In the genomic region with DNA sequence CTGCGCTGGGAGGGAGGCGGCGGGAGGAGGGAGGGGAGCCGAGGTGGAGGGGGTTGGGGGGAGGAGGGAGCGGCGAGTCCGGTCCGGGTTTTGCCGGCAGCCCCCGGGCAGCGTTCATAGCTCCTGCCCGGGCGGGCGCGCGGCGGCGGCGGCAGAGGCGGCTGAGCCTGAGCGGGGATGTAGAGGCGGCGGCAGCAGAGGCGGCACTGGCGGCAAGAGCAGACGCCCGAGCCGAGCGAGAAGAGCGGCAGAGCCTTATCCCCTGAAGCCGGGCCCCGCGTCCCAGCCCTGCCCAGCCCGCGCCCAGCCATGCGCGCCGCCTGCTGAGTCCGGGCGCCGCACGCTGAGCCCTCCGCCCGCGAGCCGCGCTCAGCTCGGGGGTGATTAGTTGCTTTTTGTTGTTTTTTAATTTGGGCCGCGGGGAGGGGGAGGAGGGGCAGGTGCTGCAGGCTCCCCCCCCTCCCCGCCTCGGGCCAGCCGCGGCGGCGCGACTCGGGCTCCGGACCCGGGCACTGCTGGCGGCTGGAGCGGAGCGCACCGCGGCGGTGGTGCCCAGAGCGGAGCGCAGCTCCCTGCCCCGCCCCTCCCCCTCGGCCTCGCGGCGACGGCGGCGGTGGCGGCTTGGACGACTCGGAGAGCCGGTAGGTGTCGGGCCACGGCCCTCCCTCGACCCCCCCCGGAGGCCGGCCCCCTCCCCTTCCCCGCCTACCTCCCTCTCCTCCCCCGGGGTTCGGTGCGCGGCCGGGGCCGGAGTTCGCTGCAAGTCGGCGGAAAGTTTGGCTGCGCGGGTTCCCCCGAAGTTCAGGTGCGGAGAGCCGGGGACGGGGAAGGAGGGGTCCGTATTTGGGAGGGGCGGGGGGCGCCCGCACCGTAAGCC, we compare ENCODE assay signal across 7 cellular contexts. TPM values are rescaled to one million over a fixed set of nuclear protein-coding genes. Genes with fewer than 3 reads are reported as not detected.
DNase-seq lines count a peak whose midpoint lies in the region; ATAC-seq and TF ChIP-seq lines count a peak whose summit lies in the region.

A gene (plus strand): TSS at position 145 of the 877 bp plus-strand sequence. CDS start 32,175 bp downstream, outside the sequence.

- H3K27ac Mint-ChIP-seq in activated CD4-positive, alpha-beta memory T cell treated with anti-CD3 and anti-CD28 coated beads for 36 hours: no peak within 1 kb of the TSS
- peak within 1 kb of the TSS; percentile 36 for H3K27ac Mint-ChIP-seq in endothelial cell (ENCODE audit: unreplicated experiment)
- H3K27ac Mint-ChIP-seq in stimulated activated naive CD8-positive, alpha-beta T cell treated with anti-CD3 and anti-CD28 coated beads, Interleukin-15, Interleukin-2, amounts not matched to agents 100 ng/mL and 50 ng/mL, for 24 hours: no peak within 1 kb of the TSS

- H3K79me1 ChIP-seq in mesenchymal stem cell (replicated peaks; ENCODE audit: low read length, poor library complexity, severe bottlenecking): peaks cover 13% of the 10 kb centered on the region

- no peaks in the 10 kb centered on the region for H3K36me3 Mint-ChIP-seq in activated CD4-positive, alpha-beta memory T cell treated with anti-CD3 and anti-CD28 coated beads for 36 hours
- peaks cover 3% of the 10 kb centered on the region for H3K36me3 Mint-ChIP-seq in endothelial cell (ENCODE audit: low read depth, unreplicated experiment)
- H3K36me3 Mint-ChIP-seq in stimulated activated naive CD8-positive, alpha-beta T cell treated with anti-CD3 and anti-CD28 coated beads, Interleukin-15, Interleukin-2, amounts not matched to agents 100 ng/mL and 50 ng/mL, for 24 hours (ENCODE audit: low read depth): no peaks in the 10 kb centered on the region

- H3K27me3 ChIP-seq in mesenchymal stem cell (ENCODE audit: control insufficient read depth in 1 of 2, insufficient read depth in 1 of 2, low read length in 2 of 2): peaks cover 0 to 12% of the 10 kb centered on the region in 2 experiments

- peaks cover 23% of the 10 kb centered on the region for H3K4me1 Mint-ChIP-seq in activated CD4-positive, alpha-beta memory T cell treated with anti-CD3 and anti-CD28 coated beads for 36 hours (ENCODE audit: low read depth)
- peaks cover 48% of the 10 kb centered on the region for H3K4me1 Mint-ChIP-seq in endothelial cell (ENCODE audit: unreplicated experiment)
- H3K4me1 Mint-ChIP-seq in stimulated activated naive CD8-positive, alpha-beta T cell treated with anti-CD3 and anti-CD28 coated beads, Interleukin-15, Interleukin-2, amounts not matched to agents 100 ng/mL and 50 ng/mL, for 24 hours (ENCODE audit: low read depth): peaks cover 56% of the 10 kb centered on the region

- H2BK12ac ChIP-seq in mesenchymal stem cell (ENCODE audit: low read length in 2 of 2): peak within 1 kb of the TSS; percentile 29 to 73

- H2AK5ac ChIP-seq in mesenchymal stem cell (ENCODE audit: low read length, severe bottlenecking): peak within 1 kb of the TSS; percentile 19

- peaks cover 26% of the 10 kb centered on the region for H3K4me1 ChIP-seq in mesenchymal stem cell (ENCODE audit: control insufficient read depth, insufficient read depth, low read depth, low read length)

- H3K14ac ChIP-seq in mesenchymal stem cell (ENCODE audit: low read length in 2 of 2): peak within 1 kb of the TSS; percentile 62 to 97

- H3K18ac ChIP-seq in mesenchymal stem cell (ENCODE audit: low read depth in 1 of 2, low read length in 2 of 2): peak within 1 kb of the TSS; percentile 94 to 97

- intact Hi-C loops in activated CD4-positive, alpha-beta memory T cell treated with anti-CD3 and anti-CD28 coated beads for 36 hours (cut with micrococcal nuclease): loop anchor here (1.0 kb wide), 1 partner anchor 11 kb away; no protein-coding TSS in a partner anchor

- H3K9me3 ChIP-seq in mesenchymal stem cell (ENCODE audit: control insufficient read depth, low read length): no peaks in the 10 kb centered on the region

- H3K36me3 ChIP-seq in mesenchymal stem cell (ENCODE audit: control insufficient read depth in 1 of 2, insufficient read depth in 2 of 2, low read depth in 1 of 2, low read length in 2 of 2): peaks cover 0 to 15% of the 10 kb centered on the region in 2 experiments

- peak within 1 kb of the TSS; percentile 82 for H2BK5ac ChIP-seq in mesenchymal stem cell (ENCODE audit: low read depth, low read length, poor library complexity, severe bottlenecking)

- under 1% methylated on average over 40 of the region's 106 CpGs for WGBS in mesenchymal stem cell

- CTCF ChIA-PET in activated CD4-positive, alpha-beta memory T cell treated with anti-CD3 and anti-CD28 coated beads for 36 hours (lab: Charles Lee): interaction anchor here (0.8 to 2.1 kb wide), 7 partner anchors 9 to 117 kb away, joined by 3 to 7 read pairs (median 3); no protein-coding TSS in a partner anchor

- H3K4ac ChIP-seq in mesenchymal stem cell (ENCODE audit: low read depth in 1 of 2, low read length in 2 of 2): peak within 1 kb of the TSS; percentile 67 to 85

- H3K23ac ChIP-seq in mesenchymal stem cell (ENCODE audit: low read length in 2 of 2): peak within 1 kb of the TSS in 1 of 2 experiments; percentile 95

- POLR2A ChIA-PET in activated CD4-positive, alpha-beta memory T cell treated with anti-CD3 and anti-CD28 coated beads for 36 hours (lab: Charles Lee): interaction anchor here (0.6 to 1.2 kb wide), 2 partner anchors 11 to 43 kb away, joined by 3 to 13 read pairs; no protein-coding TSS in a partner anchor

- peak within 1 kb of the TSS; percentile 89 for H3K4me2 ChIP-seq in mesenchymal stem cell (ENCODE audit: low read length, poor library complexity, severe bottlenecking)

- H3K27me3 Mint-ChIP-seq in activated CD4-positive, alpha-beta memory T cell treated with anti-CD3 and anti-CD28 coated beads for 36 hours: peaks cover 48% of the 10 kb centered on the region
- peaks cover 10% of the 10 kb centered on the region for H3K27me3 Mint-ChIP-seq in endothelial cell (ENCODE audit: unreplicated experiment)
- H3K27me3 Mint-ChIP-seq in stimulated activated naive CD8-positive, alpha-beta T cell treated with anti-CD3 and anti-CD28 coated beads, Interleukin-15, Interleukin-2, amounts not matched to agents 100 ng/mL and 50 ng/mL, for 24 hours: peaks cover 37% of the 10 kb centered on the region

- peak within 1 kb of the TSS; percentile 85 for H2BK120ac ChIP-seq in mesenchymal stem cell (ENCODE audit: low read depth, low read length)

- H2BK15ac ChIP-seq in mesenchymal stem cell (ENCODE audit: low read depth, poor library complexity, severe bottlenecking): peak within 1 kb of the TSS; percentile 83

- H3K4me3 ChIP-seq in mesenchymal stem cell (ENCODE audit: insufficient read depth in 1 of 2, low read depth in 1 of 2, low read length in 2 of 2): peak within 1 kb of the TSS; percentile 84 to 87

- H3K4me3 Mint-ChIP-seq in activated CD4-positive, alpha-beta memory T cell treated with anti-CD3 and anti-CD28 coated beads for 36 hours: peak within 1 kb of the TSS; percentile 9
- peak within 1 kb of the TSS; percentile 99 for H3K4me3 Mint-ChIP-seq in endothelial cell (ENCODE audit: unreplicated experiment)
- H3K4me3 Mint-ChIP-seq in stimulated activated naive CD8-positive, alpha-beta T cell treated with anti-CD3 and anti-CD28 coated beads, Interleukin-15, Interleukin-2, amounts not matched to agents 100 ng/mL and 50 ng/mL, for 24 hours: peak within 1 kb of the TSS; percentile 86

- H3K9ac ChIP-seq in mesenchymal stem cell (ENCODE audit: low read length): peak within 1 kb of the TSS; percentile 92

- ATAC-seq in HG02759 (IDR thresholded peaks at IDR 0.05; ENCODE audit: unreplicated experiment): peak; percentile 37

- H2AFZ ChIP-seq in mesenchymal stem cell (ENCODE audit: low read depth, low read length): peak within 1 kb of the TSS; percentile 33

- H3K9me3 Mint-ChIP-seq in activated CD4-positive, alpha-beta memory T cell treated with anti-CD3 and anti-CD28 coated beads for 36 hours: no peaks in the 10 kb centered on the region
- H3K9me3 Mint-ChIP-seq in endothelial cell (ENCODE audit: unreplicated experiment): no peaks in the 10 kb centered on the region
- no peaks in the 10 kb centered on the region for H3K9me3 Mint-ChIP-seq in stimulated activated naive CD8-positive, alpha-beta T cell treated with anti-CD3 and anti-CD28 coated beads, Interleukin-15, Interleukin-2, amounts not matched to agents 100 ng/mL and 50 ng/mL, for 24 hours

- peak within 1 kb of the TSS; percentile 48 for H4K8ac ChIP-seq in mesenchymal stem cell (ENCODE audit: low read length)

- H4K91ac ChIP-seq in mesenchymal stem cell (ENCODE audit: low read length): peak within 1 kb of the TSS; percentile 89

- DNase-seq in NCI-H345 (lab: John Stamatoyannopoulos, UW) (peak; percentile 83), endothelial cell (ENCODE audit: low spot score) (peak; percentile 80), mesenchymal stem cell (peak; percentile 92)
- DNase-seq in activated CD4-positive, alpha-beta memory T cell treated with anti-CD3 and anti-CD28 coated beads for 36 hours: peak; percentile 50

- peak; percentile 70 for TF ChIP-seq POLR2A in GM10847 (IDR thresholded peaks at IDR 0.05; ENCODE audit: extremely low read depth, insufficient read length)

- no peak for TF ChIP-seq CTCF in endothelial cell (IDR thresholded peaks at IDR 0.05; ENCODE audit: unreplicated experiment)

- peak within 1 kb of the TSS; percentile 92 for H3K27ac ChIP-seq in mesenchymal stem cell (ENCODE audit: low read length, poor library complexity, severe bottlenecking)

RNA-seq across cellular contexts. Expression of the gene that starts here (rescaled TPM):
- total RNA-seq in activated CD4-positive, alpha-beta memory T cell treated with anti-CD3 and anti-CD28 coated beads for 36 hours: 1 to 10 TPM in 1 of 2 experiments, under 1 TPM in 1; 0.82 to 1.0 TPM
- total RNA-seq in endothelial cell (ENCODE audit: unreplicated experiment): 37.3 TPM
- 75.1 TPM for polyA plus RNA-seq in mesenchymal stem cell (2013, experiment 1 of 2)
- 76.7 TPM for polyA plus RNA-seq in mesenchymal stem cell (2013, experiment 2 of 2)

Comparison
In these comparisons a context has a peak if more than half of its experiments do, and no peak if none do; other contexts are left out.
1. Peak in every context shown above with its lines: DNase-seq, ATAC-seq, H3K4me3 ChIP-seq and H3K27ac ChIP-seq.
2. RNA of the gene that starts here (total RNA-seq): 37.3 TPM in endothelial cell (single experiment); 0.82 to 1.0 TPM in activated CD4-positive, alpha-beta memory T cell treated with anti-CD3 and anti-CD28 coated beads for 36 hours; every median in the first group is over 10 times any median in the second.
3. H3K4me3 Mint-ChIP-seq: peak in every context shown above with its lines; median percentile 99 in endothelial cell; 86 in stimulated activated naive CD8-positive, alpha-beta T cell treated with anti-CD3 and anti-CD28 coated beads, Interleukin-15, Interleukin-2, amounts not matched to agents 100 ng/mL and 50 ng/mL, for 24 hours; 9 in activated CD4-positive, alpha-beta memory T cell treated with anti-CD3 and anti-CD28 coated beads for 36 hours.